Comparison of ENCODE assay signal across 1 cellular context in the genomic region with DNA sequence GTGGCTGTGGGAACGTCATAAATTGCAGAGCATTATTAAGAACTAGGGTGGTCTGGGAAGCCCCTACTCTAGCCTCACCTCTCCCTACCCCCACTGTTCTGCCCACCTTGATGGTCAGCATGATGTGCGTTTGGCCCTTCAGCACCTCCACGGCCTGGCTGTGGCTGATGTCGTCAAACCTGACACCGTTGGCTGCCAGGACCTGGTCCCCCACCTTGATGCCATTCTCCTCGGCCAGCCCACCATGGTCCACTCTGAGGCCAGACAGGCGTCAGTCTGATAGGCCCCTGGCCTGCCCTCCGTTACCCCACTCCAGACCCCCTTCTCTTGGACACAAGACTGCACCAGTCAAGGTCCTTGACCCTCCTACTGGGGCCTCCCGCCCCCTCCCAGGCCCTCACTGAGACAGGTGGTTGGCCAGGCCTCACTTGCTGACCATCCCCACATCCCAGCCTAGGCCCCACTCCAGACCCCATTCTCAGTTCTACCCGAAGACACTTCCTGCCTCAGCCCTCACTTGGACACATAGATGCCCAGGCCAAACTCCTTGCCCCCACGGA.
TF ChIP-seq lines count a peak whose summit lies in the region.

No MANE protein-coding gene starts in this region.

TF ChIP-seq in H1, 55 proteins besides CTCF, POLR2A, EP300 and RAD21:
- TF ChIP-seq BACH1 (IDR thresholded peaks at IDR 0.05; ENCODE audit: low read length) (no peak), CREB1 (IDR thresholded peaks at IDR 0.05) (no peak), EGR1 (IDR thresholded peaks at IDR 0.05; ENCODE audit: borderline replicate concordance, low read depth, low read length) (no peak), SRF (IDR thresholded peaks at IDR 0.05; ENCODE audit: low read depth, low read length) (no peak), HDAC6 (IDR thresholded peaks at IDR 0.05; ENCODE audit: low read depth, low read length) (no peak), ZNF274 (IDR thresholded peaks at IDR 0.05; ENCODE audit: borderline replicate concordance, extremely low read depth, low read length) (no peak), GABPA (IDR thresholded peaks at IDR 0.05; ENCODE audit: borderline replicate concordance, insufficient read depth, low read length) (no peak), SIX5 (IDR thresholded peaks at IDR 0.05; ENCODE audit: low read depth, low read length) (no peak), FOSL1 (IDR thresholded peaks at IDR 0.05; ENCODE audit: insufficient read depth, low read depth, low read length) (no peak), BRCA1 (IDR thresholded peaks at IDR 0.05; ENCODE audit: low read depth, low read length) (no peak), SP4 (IDR thresholded peaks at IDR 0.05; ENCODE audit: low read length) (no peak), CEBPB (IDR thresholded peaks at IDR 0.05; ENCODE audit: low read depth, low read length) (no peak), NANOG (IDR thresholded peaks at IDR 0.05; ENCODE audit: insufficient read depth, low read depth, low read length, poor library complexity, severe bottlenecking) (no peak), ASH2L (IDR thresholded peaks at IDR 0.05; ENCODE audit: low read length) (no peak), PHF8 (conservative IDR thresholded peaks at IDR 0.05; ENCODE audit: low read depth, low read length) (no peak), SIN3A (conservative IDR thresholded peaks at IDR 0.05 in 1 of 2, IDR thresholded peaks at IDR 0.05 in 1 of 2; ENCODE audit: low read depth in 1 of 2, low read length in 2 of 2) (no peak), JUND (IDR thresholded peaks at IDR 0.05; ENCODE audit: low read length) (no peak), SP2 (IDR thresholded peaks at IDR 0.05; ENCODE audit: low read length) (no peak)
- TF ChIP-seq, protein P1, sequence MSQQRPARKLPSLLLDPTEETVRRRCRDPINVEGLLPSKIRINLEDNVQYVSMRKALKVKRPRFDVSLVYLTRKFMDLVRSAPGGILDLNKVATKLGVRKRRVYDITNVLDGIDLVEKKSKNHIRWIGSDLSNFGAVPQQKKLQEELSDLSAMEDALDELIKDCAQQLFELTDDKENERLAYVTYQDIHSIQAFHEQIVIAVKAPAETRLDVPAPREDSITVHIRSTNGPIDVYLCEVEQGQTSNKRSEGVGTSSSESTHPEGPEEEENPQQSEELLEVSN (IDR thresholded peaks at IDR 0.05) = no peak
TF ChIP-seq in H1: peak in this region for 0.
